20 cellular contexts compared by ENCODE assay signal in genomic region chr10:84198206-84198915, GRCh38. TPM values are rescaled to one million over a fixed set of nuclear protein-coding genes. Genes with fewer than 3 reads are reported as not detected.
A peak's percentile ranks its signal among the peaks of the same experiment; 100 is the strongest.
DNase-seq lines count a peak whose midpoint lies in the region; ATAC-seq, FAIRE-seq and TF ChIP-seq lines count a peak whose summit lies in the region.
"Had no signal": no experiment of that assay in that cellular context is flagged by ENCODE, and none has a peak within 500 bp of the region (broad histone marks: within the 10 kb centered on the region; RNA-seq: fewer than 3 reads in every experiment).

No MANE protein-coding gene starts in this region.

- no peak for FAIRE-seq in urothelium cell line (lab: Jason Lieb, UNC)
- FAIRE-seq: A204.1, HepG2 had no signal

- no peak overlapping the region for H3K4me3 Mint-ChIP-seq in natural killer cell treated with Interleukin-12 subunit alpha and Interleukin-12 subunit beta and Interleukin-15 and Interleukin-18, amount 100 ng/mL, for 72 hours
- H3K4me3 Mint-ChIP-seq in natural killer cell, result no peak overlapping the region
- no peak overlapping the region for H3K4me3 Mint-ChIP-seq in T-helper 17 cell
- H3K4me3 Mint-ChIP-seq: CD4-positive, alpha-beta T cell had no signal

- H3K27me3 Mint-ChIP-seq in natural killer cell treated with Interleukin-12 subunit alpha and Interleukin-12 subunit beta and Interleukin-15 and Interleukin-18, amount 100 ng/mL, for 72 hours, result no peaks in the 10 kb centered on the region
- H3K27me3 Mint-ChIP-seq in natural killer cell (ENCODE audit: low read depth in 2 of 2) (no peaks in the 10 kb centered on the region), T-helper 17 cell (peaks cover 53% of the 10 kb centered on the region)

- H3K4me1 Mint-ChIP-seq in natural killer cell treated with Interleukin-12 subunit alpha and Interleukin-12 subunit beta and Interleukin-15 and Interleukin-18, amount 100 ng/mL, for 72 hours (ENCODE audit: low read depth in 2 of 2), result no peaks in the 10 kb centered on the region
- H3K4me1 Mint-ChIP-seq in natural killer cell (peaks cover 0 to 11% of the 10 kb centered on the region in 2 donors), T-helper 17 cell (peaks cover 7% of the 10 kb centered on the region)

- peak overlapping the region; percentile 38 to 52 for H3K4me3 ChIP-seq in mucosa of rectum (ENCODE audit: low read length in 2 of 2)
- no peak overlapping the region for H3K4me3 ChIP-seq in effector memory CD4-positive, alpha-beta T cell (ENCODE audit: insufficient read depth, low read depth, low read length, poor library complexity, severe bottlenecking)

- DNase-seq in natural killer cell treated with Interleukin-12 subunit alpha and Interleukin-12 subunit beta and Interleukin-15 and Interleukin-18, amount 100 ng/mL, for 72 hours (ENCODE audit: low spot score), result peak; percentile 2
- DNase-seq in natural killer cell (no peak), T-helper 17 cell (no peak), urothelium cell line (ENCODE audit: low spot score) (no peak), NCI-H1048 (lab: John Stamatoyannopoulos, UW) (no peak), NCI-H1092 (lab: John Stamatoyannopoulos, UW) (no peak)
- DNase-seq in effector memory CD4-positive, alpha-beta T cell, result no peak
- DNase-seq: BE2C; CD4-positive, alpha-beta T cell; KG1; MV-4-11; NCI-H1417 treated with DMSO at 0.1 percent for 48 hours; NCI-H2029 treated with DMSO at 0.1 percent for 48 hours; NCI-H2171; NCI-H774; PC-3 had no signal

- ATAC-seq in natural killer cell treated with Interleukin-12 subunit alpha and Interleukin-12 subunit beta and Interleukin-15 and Interleukin-18, amount 100 ng/mL, for 72 hours, result no peak
- ATAC-seq in natural killer cell (no peak), T-helper 17 cell (no peak)
- ATAC-seq: HepG2, PC-3 had no signal

- H3K36me3 Mint-ChIP-seq in natural killer cell treated with Interleukin-12 subunit alpha and Interleukin-12 subunit beta and Interleukin-15 and Interleukin-18, amount 100 ng/mL, for 72 hours, result no peaks in the 10 kb centered on the region
- H3K36me3 Mint-ChIP-seq in natural killer cell (no peaks in the 10 kb centered on the region), T-helper 17 cell (ENCODE audit: low read depth) (peaks cover 8% of the 10 kb centered on the region)

- H3K4me1 ChIP-seq in mucosa of rectum (ENCODE audit: control insufficient read depth in 2 of 2, insufficient read depth in 2 of 2, low read length in 2 of 2), result peaks cover 68 to 83% of the 10 kb centered on the region in 2 donors
- H3K4me1 ChIP-seq in effector memory CD4-positive, alpha-beta T cell (ENCODE audit: control insufficient read depth, insufficient read depth, low read length, poor library complexity, severe bottlenecking), result peaks cover 5% of the 10 kb centered on the region
- H3K4me1 ChIP-seq: BE2C had no signal

- TF ChIP-seq CTCF in natural killer cell (IDR thresholded peaks at IDR 0.05), result no peak

- H3K9me3 ChIP-seq in T-helper 17 cell (ENCODE audit: control insufficient read depth, low read length, poor library complexity, severe bottlenecking) (no peaks in the 10 kb centered on the region), mucosa of rectum (ENCODE audit: control insufficient read depth in 2 of 2, low read length in 2 of 2) (no peaks in the 10 kb centered on the region)
- H3K9me3 ChIP-seq in effector memory CD4-positive, alpha-beta T cell (ENCODE audit: control insufficient read depth, low read length), result no peaks in the 10 kb centered on the region
- H3K9me3 ChIP-seq: BE2C had no signal

- intact Hi-C loops in natural killer cell (cut with micrococcal nuclease), result no loop called here

- no peaks in the 10 kb centered on the region for H3K9me3 Mint-ChIP-seq in natural killer cell treated with Interleukin-12 subunit alpha and Interleukin-12 subunit beta and Interleukin-15 and Interleukin-18, amount 100 ng/mL, for 72 hours
- H3K9me3 Mint-ChIP-seq in natural killer cell, result no peaks in the 10 kb centered on the region
- H3K9me3 Mint-ChIP-seq: CD4-positive, alpha-beta T cell had no signal

- peak overlapping the region; percentile 47 to 64 for H3K9ac ChIP-seq in mucosa of rectum (ENCODE audit: low read depth in 1 of 2, low read length in 2 of 2)

- no peak overlapping the region for H3K27ac Mint-ChIP-seq in natural killer cell treated with Interleukin-12 subunit alpha and Interleukin-12 subunit beta and Interleukin-15 and Interleukin-18, amount 100 ng/mL, for 72 hours
- H3K27ac Mint-ChIP-seq in natural killer cell (no peak overlapping the region), T-helper 17 cell (peak overlapping the region; percentile 56)
- H3K27ac Mint-ChIP-seq: CD4-positive, alpha-beta T cell had no signal

- peaks cover 3 to 9% of the 10 kb centered on the region in 2 donors for H3K36me3 ChIP-seq in mucosa of rectum (ENCODE audit: control insufficient read depth in 2 of 2, insufficient read depth in 2 of 2, low read length in 2 of 2)
- no peaks in the 10 kb centered on the region for H3K36me3 ChIP-seq in effector memory CD4-positive, alpha-beta T cell (ENCODE audit: control insufficient read depth, insufficient read depth, low read length)
- H3K36me3 ChIP-seq: BE2C had no signal

- H3K27ac ChIP-seq in mucosa of rectum (ENCODE audit: low read depth in 2 of 2, low read length in 2 of 2), result peak overlapping the region; percentile 89 to 93
- no peak overlapping the region for H3K27ac ChIP-seq in effector memory CD4-positive, alpha-beta T cell (ENCODE audit: insufficient read depth, low read length, poor library complexity, severe bottlenecking)

- H3K27me3 ChIP-seq in mucosa of rectum (ENCODE audit: control insufficient read depth in 2 of 2, insufficient read depth in 2 of 2, low read length in 2 of 2), result peaks cover 0 to 3% of the 10 kb centered on the region in 2 donors
- H3K27me3 ChIP-seq in effector memory CD4-positive, alpha-beta T cell (replicated peaks; ENCODE audit: control insufficient read depth, insufficient read depth, low read length, poor library complexity, severe bottlenecking), result peaks cover 16% of the 10 kb centered on the region

RNA-seq across cellular contexts. Expression of gene CDHR1, which starts 4.0 kb away (rescaled TPM):
- total RNA-seq in natural killer cell treated with Interleukin-12 subunit alpha and Interleukin-12 subunit beta and Interleukin-15 and Interleukin-18, amount 100 ng/mL, for 72 hours, result 10 to 100 TPM in 1 of 2 donors, 1 to 10 TPM in 1; 3.3 to 10.2 TPM
- 1 to 10 TPM; 4.0 to 9.5 (median 6.5) TPM for total RNA-seq in natural killer cell
- total RNA-seq in T-helper 17 cell, result under 1 TPM; 0.12 to 0.73 TPM
- total RNA-seq: PC-3 had no signal

RNA-seq across cellular contexts. Expression of gene GPR15LG, which starts 24.8 kb away (rescaled TPM):
- not detected for total RNA-seq in natural killer cell treated with Interleukin-12 subunit alpha and Interleukin-12 subunit beta and Interleukin-15 and Interleukin-18, amount 100 ng/mL, for 72 hours
- not detected for total RNA-seq in natural killer cell
- not detected for total RNA-seq in T-helper 17 cell
- total RNA-seq: CD4-positive, alpha-beta T cell; H4; HepG2; PC-3 had no signal

RNA-seq across cellular contexts. Expression of gene LRIT2, which starts 27.0 kb away (rescaled TPM):
- total RNA-seq in natural killer cell treated with Interleukin-12 subunit alpha and Interleukin-12 subunit beta and Interleukin-15 and Interleukin-18, amount 100 ng/mL, for 72 hours, result not detected
- not detected for total RNA-seq in natural killer cell
- not detected for total RNA-seq in T-helper 17 cell
- total RNA-seq: CD4-positive, alpha-beta T cell; H4; HepG2; PC-3 had no signal

RNA-seq across cellular contexts. Expression of gene LRIT1, which starts 43.0 kb away (rescaled TPM):
- total RNA-seq in natural killer cell treated with Interleukin-12 subunit alpha and Interleukin-12 subunit beta and Interleukin-15 and Interleukin-18, amount 100 ng/mL, for 72 hours, result not detected
- not detected for total RNA-seq in natural killer cell
- not detected for total RNA-seq in T-helper 17 cell
- total RNA-seq: CD4-positive, alpha-beta T cell; H4; HepG2; PC-3 had no signal

RNA-seq across cellular contexts. Expression of gene RGR, which starts 46.5 kb away (rescaled TPM):
- not detected for total RNA-seq in natural killer cell treated with Interleukin-12 subunit alpha and Interleukin-12 subunit beta and Interleukin-15 and Interleukin-18, amount 100 ng/mL, for 72 hours
- total RNA-seq in natural killer cell, result not detected
- not detected for total RNA-seq in T-helper 17 cell
- total RNA-seq: CD4-positive, alpha-beta T cell; H4; PC-3 had no signal
